1 cellular context compared by ENCODE assay signal in the genomic region with DNA sequence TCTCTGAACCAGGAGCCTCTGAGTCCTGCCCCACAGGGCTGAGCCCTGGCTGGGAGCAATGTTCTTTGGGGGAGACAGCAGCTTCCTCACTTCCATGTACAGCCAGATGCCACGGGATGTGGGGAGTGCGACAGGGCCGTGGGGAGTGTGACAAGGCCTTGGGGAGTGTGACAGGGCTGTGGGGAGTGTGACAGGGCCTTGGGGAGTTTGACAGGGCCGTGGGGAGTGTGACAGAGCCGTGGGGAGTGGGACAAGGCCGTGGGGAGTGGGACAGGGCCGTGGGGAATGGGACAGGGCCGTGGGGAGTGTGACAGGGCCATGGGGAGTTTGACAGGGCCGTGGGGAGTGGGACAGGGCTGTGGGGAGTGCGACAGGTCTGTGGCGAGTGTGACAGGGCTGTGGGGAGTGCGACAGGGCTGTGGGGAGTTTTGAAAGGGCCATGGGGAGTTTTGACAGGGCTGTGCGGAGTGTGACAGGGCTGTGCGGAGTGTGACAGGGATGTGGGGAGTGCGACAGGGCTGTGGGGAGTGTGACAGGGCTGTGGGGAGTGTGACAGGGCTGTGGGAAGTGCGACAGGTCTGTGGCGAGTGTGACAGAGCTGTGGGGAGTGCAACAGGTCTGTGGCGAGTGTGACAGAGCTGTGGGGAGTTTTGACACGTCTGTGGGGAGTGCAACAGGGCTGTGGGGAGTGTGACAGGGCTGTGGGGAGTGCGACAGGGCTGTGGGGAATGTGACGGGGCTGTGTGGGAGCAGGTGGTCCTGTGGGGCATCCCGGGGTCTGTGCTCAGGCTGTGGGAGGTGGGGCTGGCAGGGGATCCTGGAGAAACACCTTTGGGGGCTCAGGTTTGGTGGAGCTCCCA.
TF ChIP-seq lines count a peak whose summit lies in the region.

No MANE protein-coding gene starts in this region.

TF ChIP-seq in liver, 16 proteins besides CTCF, POLR2A, EP300 and RAD21:
- TF ChIP-seq GABPA (IDR thresholded peaks at IDR 0.05 in 1 of 2, conservative IDR thresholded peaks at IDR 0.05 in 1 of 2), result no peak
- peak in 1 of 2 donors; percentile 45 for TF ChIP-seq RXRA (IDR thresholded peaks at IDR 0.05)
- peak in 1 of 2 donors; percentile 62 for TF ChIP-seq HNF4A (conservative IDR thresholded peaks at IDR 0.05)
- TF ChIP-seq JUND (IDR thresholded peaks at IDR 0.05), result peak in 1 of 2 donors; percentile 10
- TF ChIP-seq SP1 (IDR thresholded peaks at IDR 0.05), result peak; percentile 73
- TF ChIP-seq, protein P1, sequence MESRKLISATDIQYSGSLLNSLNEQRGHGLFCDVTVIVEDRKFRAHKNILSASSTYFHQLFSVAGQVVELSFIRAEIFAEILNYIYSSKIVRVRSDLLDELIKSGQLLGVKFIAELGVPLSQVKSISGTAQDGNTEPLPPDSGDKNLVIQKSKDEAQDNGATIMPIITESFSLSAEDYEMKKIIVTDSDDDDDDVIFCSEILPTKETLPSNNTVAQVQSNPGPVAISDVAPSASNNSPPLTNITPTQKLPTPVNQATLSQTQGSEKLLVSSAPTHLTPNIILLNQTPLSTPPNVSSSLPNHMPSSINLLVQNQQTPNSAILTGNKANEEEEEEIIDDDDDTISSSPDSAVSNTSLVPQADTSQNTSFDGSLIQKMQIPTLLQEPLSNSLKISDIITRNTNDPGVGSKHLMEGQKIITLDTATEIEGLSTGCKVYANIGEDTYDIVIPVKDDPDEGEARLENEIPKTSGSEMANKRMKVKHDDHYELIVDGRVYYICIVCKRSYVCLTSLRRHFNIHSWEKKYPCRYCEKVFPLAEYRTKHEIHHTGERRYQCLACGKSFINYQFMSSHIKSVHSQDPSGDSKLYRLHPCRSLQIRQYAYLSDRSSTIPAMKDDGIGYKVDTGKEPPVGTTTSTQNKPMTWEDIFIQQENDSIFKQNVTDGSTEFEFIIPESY (IDR thresholded peaks at IDR 0.05), result no peak
- peak; percentile 47 for TF ChIP-seq TAF1 (conservative IDR thresholded peaks at IDR 0.05)
